ENCODE assay signal across 9 cellular contexts in the genomic region with DNA sequence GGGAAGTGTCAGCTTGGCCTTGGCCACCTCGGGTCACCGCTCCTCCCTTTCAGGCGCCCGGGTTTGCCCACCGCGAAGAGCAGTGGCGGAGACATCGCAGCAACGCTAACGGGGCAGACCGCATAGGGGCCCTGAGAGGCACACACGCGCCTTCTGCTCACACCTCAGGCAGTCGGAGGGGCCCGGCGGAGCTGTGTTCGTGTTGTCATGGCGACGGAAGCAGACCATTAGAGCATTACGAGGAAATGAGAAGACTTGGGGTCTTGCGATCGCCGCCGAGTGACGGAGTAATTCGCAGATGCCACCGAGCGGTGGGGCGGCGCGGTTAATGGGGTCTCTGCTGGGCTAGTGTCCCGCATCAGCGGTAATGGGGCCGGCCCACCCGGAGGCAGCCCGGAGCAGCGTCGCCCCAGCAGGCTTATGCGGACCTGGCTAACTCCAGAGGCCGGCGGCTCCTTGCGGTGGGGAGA.
DNase-seq lines count a peak whose midpoint lies in the region; ATAC-seq and TF ChIP-seq lines count a peak whose summit lies in the region.
"Had no signal": no experiment of that assay in that cellular context is flagged by ENCODE, and none has a peak within 500 bp of the region (broad histone marks: within the 10 kb centered on the region; RNA-seq: fewer than 3 reads in every experiment).

No MANE protein-coding gene starts in this region.

- CTCF ChIA-PET in CD4-positive, alpha-beta memory T cell (lab: Charles Lee; ENCODE audit: partially characterized antibody): no interaction called here
- CTCF ChIA-PET in activated naive CD4-positive, alpha-beta T cell treated with anti-CD3 and anti-CD28 coated beads, Interleukin-2, amount 10 ng/mL, durations not matched to agents 7 days and 5 days (lab: Charles Lee): no interaction called here

- DNase-seq in GM10266 (ENCODE audit: extremely low spot score) (peak; percentile 21), ecto neural progenitor cell (ENCODE audit: low spot score) (peak; percentile 78), natural killer cell (peak; percentile 28), SW480 (ENCODE audit: low spot score) (no peak), AG08395 (ENCODE audit: low spot score) (no peak)
- DNase-seq in CD4-positive, alpha-beta memory T cell: no peak
- no peak for DNase-seq in activated naive CD4-positive, alpha-beta T cell treated with anti-CD3 and anti-CD28 coated beads, Interleukin-2, amount 10 ng/mL, durations not matched to agents 7 days and 5 days
- DNase-seq: NCI-H82 had no signal

- TF ChIP-seq CTCF in GM10266 (IDR thresholded peaks at IDR 0.05; ENCODE audit: control insufficient read depth, insufficient read depth, low read depth, missing control alignments): no peak
- no peak for TF ChIP-seq CTCF in natural killer cell (IDR thresholded peaks at IDR 0.05)

- intact Hi-C loops in natural killer cell (cut with micrococcal nuclease): no loop called here
- intact Hi-C loops in CD4-positive, alpha-beta memory T cell (cut with micrococcal nuclease): no loop called here

- ATAC-seq in HG02642 (IDR thresholded peaks at IDR 0.05; ENCODE audit: poor library complexity, unreplicated experiment) (peak; percentile 29), natural killer cell (peak; percentile 73 to 90 (median 83))

- no peaks in the 10 kb centered on the region for H3K9me3 ChIP-seq in CD4-positive, alpha-beta memory T cell (ENCODE audit: control insufficient read depth in 1 of 2, low read length in 2 of 2)

- H3K36me3 Mint-ChIP-seq in natural killer cell: no peaks in the 10 kb centered on the region
- no peaks in the 10 kb centered on the region for H3K36me3 Mint-ChIP-seq in CD4-positive, alpha-beta memory T cell
- H3K36me3 Mint-ChIP-seq in activated naive CD4-positive, alpha-beta T cell treated with anti-CD3 and anti-CD28 coated beads, Interleukin-2, amount 10 ng/mL, durations not matched to agents 7 days and 5 days: no peaks in the 10 kb centered on the region

- no peak overlapping the region for H3K27ac ChIP-seq in CD4-positive, alpha-beta memory T cell (ENCODE audit: low read depth, low read length)

- H3K27me3 Mint-ChIP-seq in natural killer cell (ENCODE audit: low read depth in 2 of 2): peaks cover 0 to 2% of the 10 kb centered on the region in 2 donors
- H3K27me3 Mint-ChIP-seq in CD4-positive, alpha-beta memory T cell: peaks cover 5 to 13% of the 10 kb centered on the region in 2 donors
- peaks cover 28% of the 10 kb centered on the region for H3K27me3 Mint-ChIP-seq in activated naive CD4-positive, alpha-beta T cell treated with anti-CD3 and anti-CD28 coated beads, Interleukin-2, amount 10 ng/mL, durations not matched to agents 7 days and 5 days

- peaks cover 37 to 43% of the 10 kb centered on the region in 2 donors for H3K4me1 Mint-ChIP-seq in natural killer cell
- no peaks in the 10 kb centered on the region for H3K4me1 Mint-ChIP-seq in CD4-positive, alpha-beta memory T cell
- peaks cover 4% of the 10 kb centered on the region for H3K4me1 Mint-ChIP-seq in activated naive CD4-positive, alpha-beta T cell treated with anti-CD3 and anti-CD28 coated beads, Interleukin-2, amount 10 ng/mL, durations not matched to agents 7 days and 5 days

- H3K4me3 Mint-ChIP-seq in natural killer cell: peak overlapping the region; percentile 89
- H3K4me3 Mint-ChIP-seq in CD4-positive, alpha-beta memory T cell: no peak overlapping the region
- H3K4me3 Mint-ChIP-seq in activated naive CD4-positive, alpha-beta T cell treated with anti-CD3 and anti-CD28 coated beads, Interleukin-2, amount 10 ng/mL, durations not matched to agents 7 days and 5 days: no peak overlapping the region

- H3K36me3 ChIP-seq in CD4-positive, alpha-beta memory T cell (ENCODE audit: insufficient read depth, low read length): no peaks in the 10 kb centered on the region

- no peaks in the 10 kb centered on the region for H3K4me1 ChIP-seq in CD4-positive, alpha-beta memory T cell (ENCODE audit: insufficient read depth, low read length)

- H3K27me3 ChIP-seq in CD4-positive, alpha-beta memory T cell (ENCODE audit: insufficient read depth, low read length): no peaks in the 10 kb centered on the region

- POLR2A ChIA-PET in CD4-positive, alpha-beta memory T cell (lab: Charles Lee; ENCODE audit: partially characterized antibody): no interaction called here

- H3K9me3 Mint-ChIP-seq in natural killer cell: no peaks in the 10 kb centered on the region
- no peaks in the 10 kb centered on the region for H3K9me3 Mint-ChIP-seq in CD4-positive, alpha-beta memory T cell
- no peaks in the 10 kb centered on the region for H3K9me3 Mint-ChIP-seq in activated naive CD4-positive, alpha-beta T cell treated with anti-CD3 and anti-CD28 coated beads, Interleukin-2, amount 10 ng/mL, durations not matched to agents 7 days and 5 days

- peak overlapping the region; percentile 86 to 90 for H3K27ac Mint-ChIP-seq in natural killer cell
- no peak overlapping the region for H3K27ac Mint-ChIP-seq in CD4-positive, alpha-beta memory T cell
- H3K27ac Mint-ChIP-seq in activated naive CD4-positive, alpha-beta T cell treated with anti-CD3 and anti-CD28 coated beads, Interleukin-2, amount 10 ng/mL, durations not matched to agents 7 days and 5 days: no peak overlapping the region

- H3K4me3 ChIP-seq in CD4-positive, alpha-beta memory T cell (ENCODE audit: low read length in 2 of 2): no peak overlapping the region

Comparison
In these comparisons a context has a peak if more than half of its experiments do, and no peak if none do; other contexts are left out.
1. DNase-seq: peak in GM10266 (single experiment), ecto neural progenitor cell (single experiment) and natural killer cell (single experiment); none in CD4-positive, alpha-beta memory T cell (0 of 5), SW480 (single experiment), activated naive CD4-positive, alpha-beta T cell treated with anti-CD3 and anti-CD28 coated beads, Interleukin-2, amount 10 ng/mL, durations not matched to agents 7 days and 5 days (single experiment) and AG08395 (single experiment).
2. H3K27ac Mint-ChIP-seq: peak in natural killer cell (2 of 2); none in CD4-positive, alpha-beta memory T cell (0 of 7) and activated naive CD4-positive, alpha-beta T cell treated with anti-CD3 and anti-CD28 coated beads, Interleukin-2, amount 10 ng/mL, durations not matched to agents 7 days and 5 days (single experiment).